In the genomic region with DNA sequence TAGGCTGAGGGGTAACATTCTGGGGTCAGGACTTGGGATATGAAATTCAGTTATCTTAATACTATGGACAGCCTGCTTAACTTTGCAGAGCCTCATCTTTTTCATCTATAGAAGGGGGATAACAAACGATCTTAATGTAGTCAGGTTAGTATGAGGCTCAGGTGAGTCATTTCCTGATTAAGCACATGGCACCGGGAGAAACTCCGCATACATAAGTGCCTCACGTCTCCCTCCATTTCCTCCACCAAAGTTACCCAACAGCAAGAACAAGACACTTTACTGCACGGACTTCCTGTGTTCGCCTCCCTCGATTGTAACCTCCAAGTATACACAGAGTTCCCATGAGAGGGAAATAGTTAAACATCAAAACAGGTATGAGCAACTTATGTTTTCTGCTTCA, we compare ENCODE assay signal across 16 cellular contexts.
A peak's percentile ranks its signal among the peaks of the same experiment; 100 is the strongest.
DNase-seq lines count a peak whose midpoint lies in the region; ATAC-seq and TF ChIP-seq lines count a peak whose summit lies in the region.
"Had no signal": no experiment of that assay in that cellular context is flagged by ENCODE, and none has a peak within 500 bp of the region (broad histone marks: within the 10 kb centered on the region; RNA-seq: fewer than 3 reads in every experiment).

No MANE protein-coding gene starts in this region.

- H3K36me3 ChIP-seq in SK-N-SH (replicated peaks in 1 of 2; ENCODE audit: control insufficient read depth in 1 of 2, insufficient read depth in 2 of 2, low read length in 1 of 2) = no peaks in the 10 kb centered on the region
- H3K36me3 ChIP-seq: gastroesophageal sphincter, left ventricle myocardium inferior, neutrophil had no signal

- no peak overlapping the region for H3K9ac ChIP-seq in SK-N-SH

- DNase-seq in SK-N-SH (no peak), NOMO-1 treated with DMSO at 0.1 percent for 48 hours (lab: John Stamatoyannopoulos, UW; ENCODE audit: unreplicated experiment) (peak; percentile 31), GM13976 (ENCODE audit: low spot score) (no peak), NCI-H748 (lab: John Stamatoyannopoulos, UW; ENCODE audit: unreplicated experiment) (no peak)
- peak; percentile 8 for DNase-seq in activated naive CD8-positive, alpha-beta T cell treated with anti-CD3 and anti-CD28 coated beads for 36 hours
- peak; percentile 5 for DNase-seq in stimulated activated CD4-positive, alpha-beta T cell treated with anti-CD3 and anti-CD28 coated beads, Interleukin-2, amount 100 ng/mL, for 4 hours (ENCODE audit: low read depth)
- DNase-seq: activated gamma-delta T cell; left ventricle myocardium inferior; NCI-H1417; stimulated activated naive B cell treated with anti-CD40 and anti-IgM and Interleukin-4, amounts not matched to agents 10 μg/mL and 1 μg/mL and 100 μg/mL, for 72 hours had no signal

- peaks cover 21% of the 10 kb centered on the region for H3K4me1 Mint-ChIP-seq in activated naive CD8-positive, alpha-beta T cell treated with anti-CD3 and anti-CD28 coated beads for 36 hours
- H3K4me1 Mint-ChIP-seq: stimulated activated naive B cell treated with anti-CD40 and anti-IgM and Interleukin-4, amounts not matched to agents 10 μg/mL and 1 μg/mL and 100 μg/mL, for 72 hours had no signal

- H3K36me3 Mint-ChIP-seq in activated naive CD8-positive, alpha-beta T cell treated with anti-CD3 and anti-CD28 coated beads for 36 hours = peaks cover 10% of the 10 kb centered on the region
- H3K36me3 Mint-ChIP-seq: stimulated activated naive B cell treated with anti-CD40 and anti-IgM and Interleukin-4, amounts not matched to agents 10 μg/mL and 1 μg/mL and 100 μg/mL, for 72 hours had no signal

- H3K9me2 ChIP-seq in SK-N-SH = no peaks in the 10 kb centered on the region

- in situ Hi-C loops in GM13976 (cut with MboI; ENCODE audit: low sequenced_read_pairs, unreplicated experiment) = no loop called here

- no peaks in the 10 kb centered on the region for H4K20me1 ChIP-seq in SK-N-SH (ENCODE audit: insufficient read depth)

- peaks cover 15% of the 10 kb centered on the region for H3K27me3 Mint-ChIP-seq in activated naive CD8-positive, alpha-beta T cell treated with anti-CD3 and anti-CD28 coated beads for 36 hours

- H3K27ac ChIP-seq in SK-N-SH (ENCODE audit: low read depth in 2 of 2, low read length in 1 of 2) = no peak overlapping the region
- H3K27ac ChIP-seq: coronary artery, gastroesophageal sphincter, left ventricle myocardium inferior, neutrophil had no signal

- no peak overlapping the region for H3K4me3 Mint-ChIP-seq in activated naive CD8-positive, alpha-beta T cell treated with anti-CD3 and anti-CD28 coated beads for 36 hours
- H3K4me3 Mint-ChIP-seq: stimulated activated naive B cell treated with anti-CD40 and anti-IgM and Interleukin-4, amounts not matched to agents 10 μg/mL and 1 μg/mL and 100 μg/mL, for 72 hours; T-helper 2 cell treated with Interferon-gamma antibody and Interleukin-4, amounts not matched to agents 5 μg/mL and 100 μg/mL, for 36 hours had no signal

- no peak for TF ChIP-seq RAD21 in SK-N-SH (IDR thresholded peaks at IDR 0.05; ENCODE audit: low read length)

- POLR2A ChIA-PET in SK-N-SH (lab: Yijun Ruan, JAX) = no interaction called here

- no peaks in the 10 kb centered on the region for H3K9me3 ChIP-seq in SK-N-SH
- H3K9me3 ChIP-seq: neutrophil had no signal

- no peak overlapping the region for H3K4me3 ChIP-seq in SK-N-SH (ENCODE audit: low read depth in 2 of 2, low read length in 1 of 2)
- H3K4me3 ChIP-seq: coronary artery, gastroesophageal sphincter, left ventricle myocardium inferior had no signal

- 0 out of 2 replicates have a peak overlapping the region, but pooled peaks have one; percentile 17 for H2AFZ ChIP-seq in SK-N-SH (ENCODE audit: low read depth)

- TF ChIP-seq CTCF in SK-N-SH (IDR thresholded peaks at IDR 0.05) (no peak), GM13976 (IDR thresholded peaks at IDR 0.05; ENCODE audit: borderline replicate concordance, control extremely low read depth, extremely low read depth, insufficient read depth, missing control alignments) (no peak)

- H3F3A ChIP-seq in SK-N-SH (replicated peaks; ENCODE audit: insufficient read depth) = no peaks in the 10 kb centered on the region

- no peaks in the 10 kb centered on the region for H3K79me2 ChIP-seq in SK-N-SH (ENCODE audit: insufficient read depth)

- CTCF ChIA-PET in SK-N-SH (lab: Yijun Ruan, JAX) = interaction anchor here (0.6 to 1.3 kb wide), 2 partner anchors 47 to 84 kb away, joined by 3 read pairs; no protein-coding TSS in a partner anchor

- no peak for TF ChIP-seq EP300 in SK-N-SH (IDR thresholded peaks at IDR 0.05; ENCODE audit: borderline replicate concordance in 1 of 2, low read depth in 1 of 2, low read length in 1 of 2)

- peak overlapping the region; percentile 57 for H3K27ac Mint-ChIP-seq in activated naive CD8-positive, alpha-beta T cell treated with anti-CD3 and anti-CD28 coated beads for 36 hours
- H3K27ac Mint-ChIP-seq: stimulated activated naive B cell treated with anti-CD40 and anti-IgM and Interleukin-4, amounts not matched to agents 10 μg/mL and 1 μg/mL and 100 μg/mL, for 72 hours; T-helper 2 cell treated with Interferon-gamma antibody and Interleukin-4, amounts not matched to agents 5 μg/mL and 100 μg/mL, for 36 hours had no signal

- 51% methylated on average over 7 of the region's 7 CpGs for WGBS in SK-N-SH (ENCODE audit: low lambda C conversion rate)

- no peaks in the 10 kb centered on the region; a peak in 1 of 4 replicates for H3K4me1 ChIP-seq in SK-N-SH (ENCODE audit: control insufficient read depth in 1 of 2, insufficient read depth in 2 of 2, low read depth in 1 of 2, low read length in 1 of 2)
- H3K4me1 ChIP-seq: gastroesophageal sphincter, left ventricle myocardium inferior had no signal

- ATAC-seq in SK-N-SH treated with all-trans-retinoic acid at 6 μM for 48 hours (no peak), HG02623 (IDR thresholded peaks at IDR 0.05; ENCODE audit: unreplicated experiment) (no peak)
- ATAC-seq: gastroesophageal sphincter; stimulated activated naive B cell treated with anti-CD40 and anti-IgM and Interleukin-4, amounts not matched to agents 10 μg/mL and 1 μg/mL and 100 μg/mL, for 72 hours had no signal

- no peak overlapping the region for H3K4me2 ChIP-seq in SK-N-SH

- H3K27me3 ChIP-seq in SK-N-SH (ENCODE audit: insufficient read depth) = no peaks in the 10 kb centered on the region

- H3K9me3 Mint-ChIP-seq in activated naive CD8-positive, alpha-beta T cell treated with anti-CD3 and anti-CD28 coated beads for 36 hours = peaks cover 6% of the 10 kb centered on the region

TF ChIP-seq in SK-N-SH, 30 proteins besides CTCF, POLR2A, EP300 and RAD21:
- no peak for TF ChIP-seq TCF12 (IDR thresholded peaks at IDR 0.05)
- no peak for TF ChIP-seq MEF2A (IDR thresholded peaks at IDR 0.05; ENCODE audit: borderline replicate concordance, low read depth)
- TF ChIP-seq FOSL2 (IDR thresholded peaks at IDR 0.05; ENCODE audit: borderline replicate concordance, low read depth) = 0 out of 2 replicates have a peak, but pooled peaks have one; percentile 15

TF ChIP-seq in SK-N-SH treated with all-trans-retinoic acid at 6 μM for 48 hours, 23 proteins besides CTCF, POLR2A, EP300 and RAD21:
- no peak for TF ChIP-seq ZNF565 (CRISPR knock-in tag; conservative IDR thresholded peaks at IDR 0.05; ENCODE audit: low read depth)

Comparison
In these comparisons a context has a peak if more than half of its experiments do, and no peak if none do; other contexts are left out.
1. DNase-seq: peak in NOMO-1 treated with DMSO at 0.1 percent for 48 hours (single experiment), activated naive CD8-positive, alpha-beta T cell treated with anti-CD3 and anti-CD28 coated beads for 36 hours (single experiment) and stimulated activated CD4-positive, alpha-beta T cell treated with anti-CD3 and anti-CD28 coated beads, Interleukin-2, amount 100 ng/mL, for 4 hours (single experiment); none in SK-N-SH (single experiment), GM13976 (single experiment) and NCI-H748 (single experiment).